8 cellular contexts compared by ENCODE assay signal in genomic region chr3:152471814-152472605, GRCh38.
A peak's percentile ranks its signal among the peaks of the same experiment; 100 is the strongest.
DNase-seq lines count a peak whose midpoint lies in the region; ATAC-seq, FAIRE-seq and TF ChIP-seq lines count a peak whose summit lies in the region.

No MANE protein-coding gene starts in this region.

- H3K27ac ChIP-seq in SJCRH30, result no peak overlapping the region
- peak overlapping the region in 1 of 2 donors; percentile 48 for H3K27ac ChIP-seq in uterus

- no peak for FAIRE-seq in HTR-8/SVneo (lab: Jason Lieb, UNC)

- no peaks in the 10 kb centered on the region; the same call in 1 of the 2 replicates for H3K9me3 ChIP-seq in SJCRH30 (replicated peaks)
- peaks cover 0 to 6% of the 10 kb centered on the region in 2 donors for H3K9me3 ChIP-seq in uterus

- H3K4me3 ChIP-seq in SJCRH30, result no peak overlapping the region
- peak overlapping the region in 1 of 2 donors; percentile 16 for H3K4me3 ChIP-seq in uterus

- H3K27me3 ChIP-seq in SJCRH30 (no peaks in the 10 kb centered on the region), uterus (no peaks in the 10 kb centered on the region)

- intact Hi-C loops in posterior cingulate gyrus (cut with DNase I) (loop anchor here (5.0 kb wide), 4 partner anchors 55 to 400 kb away; no protein-coding TSS in a partner anchor), uterus (cut with DNase I; ENCODE audit: low total_unique reads) (no loop called here)

- peak; percentile 63 to 73 (median 68) for TF ChIP-seq CTCF in uterus (IDR thresholded peaks at IDR 0.05)

- no peaks in the 10 kb centered on the region for H3K4me1 ChIP-seq in SJCRH30
- H3K4me1 ChIP-seq in uterus, result no peaks in the 10 kb centered on the region

- DNase-seq in D341Med (ENCODE audit: low spot score) (peak; percentile 55), HTR-8/SVneo (ENCODE audit: insufficient read length, low spot score) (peak; percentile 39), SJCRH30 (peak; percentile 17 to 64), globus pallidus (ENCODE audit: low spot score) (peak; percentile 81), posterior cingulate gyrus (peak in 8 of 10 donors; percentile 23 to 84 (median 60)), uterus (peak; percentile 71 to 73)
- peak in 3 of 4 experiments; percentile 13 to 42 (median 23) for DNase-seq in activated naive CD4-positive, alpha-beta T cell (lab: John Stamatoyannopoulos, UW)

- H3K36me3 ChIP-seq in SJCRH30 (no peaks in the 10 kb centered on the region), uterus (no peaks in the 10 kb centered on the region)

- no peak for TF ChIP-seq POLR2A in uterus (IDR thresholded peaks at IDR 0.05)

- ATAC-seq in GM19463 (IDR thresholded peaks at IDR 0.05; ENCODE audit: unreplicated experiment), result peak; percentile 74

Comparison
In these comparisons a context has a peak if more than half of its experiments do, and no peak if none do; other contexts are left out.
1. DNase-seq: peak in every context shown above with its lines; median percentile 81 in globus pallidus; 72 in uterus; 60 in posterior cingulate gyrus; 55 in D341Med; 40 in SJCRH30; 39 in HTR-8/SVneo; 23 in activated naive CD4-positive, alpha-beta T cell.